In genomic region chr2:16747706-16748105, GRCh38 we compare ENCODE assay signal across 16 cellular contexts.
DNase-seq lines count a peak whose midpoint lies in the region; ATAC-seq lines count a peak whose summit lies in the region.
"Had no signal": no experiment of that assay in that cellular context is flagged by ENCODE, and none has a peak within 500 bp of the region (broad histone marks: within the 10 kb centered on the region; RNA-seq: fewer than 3 reads in every experiment).

No MANE protein-coding gene starts in this region.

- ATAC-seq in activated T-cell treated with anti-CD3 and anti-CD28 coated beads, Interleukin-2, amount 50 U/mL, for 72 hours (replicated peaks in 1 of 2): peak; percentile 79 to 80
- peak; percentile 71 for ATAC-seq in HG02610 (IDR thresholded peaks at IDR 0.05; ENCODE audit: unreplicated experiment)

- intact Hi-C loops in activated T-helper 1 cell treated with anti-CD3 and anti-CD28 coated beads, Interleukin-12 subunit alpha, Interleukin-12 subunit beta, Interleukin-2, Interleukin-4 antibody, amounts not matched to agents 30 ng/mL and 10 ng/mL and 1 ng/mL, durations not matched to agents 14 hours and 24 hours and 36 hours (cut with micrococcal nuclease): loop anchor here (1.0 kb wide), 1 partner anchor 22 kb away; no protein-coding TSS in a partner anchor

- H3K9me3 Mint-ChIP-seq in activated T-cell treated with anti-CD3 and anti-CD28 coated beads, Interleukin-2, amount 50 U/mL, for 72 hours: no peaks in the 10 kb centered on the region
- no peaks in the 10 kb centered on the region for H3K9me3 Mint-ChIP-seq in activated T-helper 1 cell treated with anti-CD3 and anti-CD28 coated beads, Interleukin-12 subunit alpha, Interleukin-12 subunit beta, Interleukin-2, Interleukin-4 antibody, amounts not matched to agents 30 ng/mL and 10 ng/mL and 1 ng/mL, durations not matched to agents 14 hours and 24 hours and 36 hours
- H3K9me3 Mint-ChIP-seq in stimulated activated naive CD8-positive, alpha-beta T cell treated with anti-CD3 and anti-CD28 coated beads, Interleukin-15, Interleukin-2, amounts not matched to agents 100 ng/mL and 50 ng/mL, for 24 hours: no peaks in the 10 kb centered on the region

- H3K27ac Mint-ChIP-seq in activated T-cell treated with anti-CD3 and anti-CD28 coated beads, Interleukin-2, amount 50 U/mL, for 72 hours: peak overlapping the region; percentile 75
- peak overlapping the region; percentile 54 for H3K27ac Mint-ChIP-seq in activated T-helper 1 cell treated with anti-CD3 and anti-CD28 coated beads, Interleukin-12 subunit alpha, Interleukin-12 subunit beta, Interleukin-2, Interleukin-4 antibody, amounts not matched to agents 30 ng/mL and 10 ng/mL and 1 ng/mL, durations not matched to agents 14 hours and 24 hours and 36 hours
- peak overlapping the region; percentile 62 for H3K27ac Mint-ChIP-seq in stimulated activated naive CD8-positive, alpha-beta T cell treated with anti-CD3 and anti-CD28 coated beads, Interleukin-15, Interleukin-2, amounts not matched to agents 100 ng/mL and 50 ng/mL, for 24 hours

- DNase-seq in activated T-cell treated with anti-CD3 and anti-CD28 coated beads, Interleukin-2, amount 50 U/mL, for 72 hours: peak in 1 of 2 donors; percentile 24
- no peak for DNase-seq in activated T-cell treated with anti-CD3 and anti-CD28 coated beads for 4 hours
- DNase-seq in activated T-helper 1 cell treated with anti-CD3 and anti-CD28 coated beads, Interleukin-12 subunit alpha, Interleukin-12 subunit beta, Interleukin-2, Interleukin-4 antibody, amounts not matched to agents 30 ng/mL and 10 ng/mL and 1 ng/mL, durations not matched to agents 14 hours and 24 hours and 36 hours (ENCODE audit: low spot score): no peak
- DNase-seq in NOMO-1 (lab: John Stamatoyannopoulos, UW; ENCODE audit: unreplicated experiment in 2 of 2): no peak
- DNase-seq in cerebellar nuclear complex (lab: John Stamatoyannopoulos, UW): no peak
- DNase-seq: ACHN, AML-193, DMS79 treated with DMSO at 0.1 percent for 48 hours, GM23248, IMR-90, NCI-H1417, NCI-H1930, NCI-H345, NCI-H526 had no signal

- peak overlapping the region; percentile 60 to 69 for H3K4me3 Mint-ChIP-seq in activated T-cell treated with anti-CD3 and anti-CD28 coated beads, Interleukin-2, amount 50 U/mL, for 72 hours
- no peak overlapping the region for H3K4me3 Mint-ChIP-seq in activated T-helper 1 cell treated with anti-CD3 and anti-CD28 coated beads, Interleukin-12 subunit alpha, Interleukin-12 subunit beta, Interleukin-2, Interleukin-4 antibody, amounts not matched to agents 30 ng/mL and 10 ng/mL and 1 ng/mL, durations not matched to agents 14 hours and 24 hours and 36 hours
- H3K4me3 Mint-ChIP-seq in stimulated activated naive CD8-positive, alpha-beta T cell treated with anti-CD3 and anti-CD28 coated beads, Interleukin-15, Interleukin-2, amounts not matched to agents 100 ng/mL and 50 ng/mL, for 24 hours: no peak overlapping the region

- no peaks in the 10 kb centered on the region for H3K36me3 Mint-ChIP-seq in activated T-cell treated with anti-CD3 and anti-CD28 coated beads, Interleukin-2, amount 50 U/mL, for 72 hours (ENCODE audit: insufficient read depth in 2 of 2)
- H3K36me3 Mint-ChIP-seq in activated T-helper 1 cell treated with anti-CD3 and anti-CD28 coated beads, Interleukin-12 subunit alpha, Interleukin-12 subunit beta, Interleukin-2, Interleukin-4 antibody, amounts not matched to agents 30 ng/mL and 10 ng/mL and 1 ng/mL, durations not matched to agents 14 hours and 24 hours and 36 hours (ENCODE audit: low read depth): no peaks in the 10 kb centered on the region
- H3K36me3 Mint-ChIP-seq in stimulated activated naive CD8-positive, alpha-beta T cell treated with anti-CD3 and anti-CD28 coated beads, Interleukin-15, Interleukin-2, amounts not matched to agents 100 ng/mL and 50 ng/mL, for 24 hours (ENCODE audit: low read depth): no peaks in the 10 kb centered on the region

- H3K27me3 Mint-ChIP-seq in activated T-cell treated with anti-CD3 and anti-CD28 coated beads, Interleukin-2, amount 50 U/mL, for 72 hours (ENCODE audit: low read depth): peaks cover 19% of the 10 kb centered on the region
- H3K27me3 Mint-ChIP-seq in activated T-helper 1 cell treated with anti-CD3 and anti-CD28 coated beads, Interleukin-12 subunit alpha, Interleukin-12 subunit beta, Interleukin-2, Interleukin-4 antibody, amounts not matched to agents 30 ng/mL and 10 ng/mL and 1 ng/mL, durations not matched to agents 14 hours and 24 hours and 36 hours (ENCODE audit: insufficient read depth): no peaks in the 10 kb centered on the region
- H3K27me3 Mint-ChIP-seq in stimulated activated naive CD8-positive, alpha-beta T cell treated with anti-CD3 and anti-CD28 coated beads, Interleukin-15, Interleukin-2, amounts not matched to agents 100 ng/mL and 50 ng/mL, for 24 hours: peaks cover 11% of the 10 kb centered on the region

- H3K4me1 Mint-ChIP-seq in activated T-cell treated with anti-CD3 and anti-CD28 coated beads, Interleukin-2, amount 50 U/mL, for 72 hours (ENCODE audit: low read depth): peaks cover 35% of the 10 kb centered on the region
- peaks cover 26% of the 10 kb centered on the region for H3K4me1 Mint-ChIP-seq in activated T-helper 1 cell treated with anti-CD3 and anti-CD28 coated beads, Interleukin-12 subunit alpha, Interleukin-12 subunit beta, Interleukin-2, Interleukin-4 antibody, amounts not matched to agents 30 ng/mL and 10 ng/mL and 1 ng/mL, durations not matched to agents 14 hours and 24 hours and 36 hours (ENCODE audit: low read depth)
- peaks cover 27% of the 10 kb centered on the region for H3K4me1 Mint-ChIP-seq in stimulated activated naive CD8-positive, alpha-beta T cell treated with anti-CD3 and anti-CD28 coated beads, Interleukin-15, Interleukin-2, amounts not matched to agents 100 ng/mL and 50 ng/mL, for 24 hours (ENCODE audit: low read depth)

Comparison
In these comparisons a context has a peak if more than half of its experiments do, and no peak if none do; other contexts are left out.
1. H3K4me3 Mint-ChIP-seq: peak in activated T-cell treated with anti-CD3 and anti-CD28 coated beads, Interleukin-2, amount 50 U/mL, for 72 hours (2 of 2); none in activated T-helper 1 cell treated with anti-CD3 and anti-CD28 coated beads, Interleukin-12 subunit alpha, Interleukin-12 subunit beta, Interleukin-2, Interleukin-4 antibody, amounts not matched to agents 30 ng/mL and 10 ng/mL and 1 ng/mL, durations not matched to agents 14 hours and 24 hours and 36 hours (single experiment) and stimulated activated naive CD8-positive, alpha-beta T cell treated with anti-CD3 and anti-CD28 coated beads, Interleukin-15, Interleukin-2, amounts not matched to agents 100 ng/mL and 50 ng/mL, for 24 hours (single experiment).
2. Peak in every context shown above with its lines, with median percentiles within 50 percentile points of each other: H3K27ac Mint-ChIP-seq.